Comparison of ENCODE assay signal across 10 cellular contexts in the genomic region with DNA sequence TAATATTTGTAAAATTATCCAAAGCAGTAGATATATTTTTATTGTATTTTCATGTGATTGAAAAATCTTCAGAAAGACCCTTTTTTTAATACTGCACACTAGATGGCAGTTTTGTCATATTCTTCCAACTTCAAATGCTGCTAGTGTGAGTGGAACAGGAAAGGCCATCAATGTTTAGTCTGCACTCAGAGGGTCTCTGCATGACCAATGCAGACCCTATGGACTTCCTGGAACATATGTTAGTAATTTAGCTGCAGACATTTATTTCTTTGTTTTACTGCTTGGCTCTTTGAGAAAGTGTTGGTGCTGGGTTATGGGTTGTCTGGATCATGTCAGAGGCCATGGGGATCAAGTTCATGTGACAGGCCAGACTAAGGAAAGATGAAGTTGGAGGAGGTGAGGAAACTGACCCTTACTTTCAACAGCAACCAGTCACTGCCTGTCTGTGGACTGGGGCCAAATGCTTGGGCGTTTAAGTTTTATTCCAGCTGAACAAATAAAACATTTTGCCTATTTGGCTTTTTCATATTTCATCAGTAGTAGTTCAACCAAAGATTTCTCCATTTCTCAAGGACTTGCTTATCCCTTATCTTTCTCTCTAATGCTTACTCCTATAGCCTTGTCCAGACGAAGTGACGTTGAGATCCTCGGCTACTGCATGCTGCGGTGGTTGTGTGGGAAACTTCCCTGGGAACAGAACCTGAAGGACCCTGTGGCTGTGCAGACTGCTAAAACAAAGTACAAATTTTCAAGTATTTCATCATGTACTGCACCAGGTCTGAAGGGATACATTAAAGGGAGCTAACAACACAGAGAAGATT.
A peak's percentile ranks its signal among the peaks of the same experiment; 100 is the strongest.
DNase-seq lines count a peak whose midpoint lies in the region; ATAC-seq and TF ChIP-seq lines count a peak whose summit lies in the region.
"Had no signal": no experiment of that assay in that cellular context is flagged by ENCODE, and none has a peak within 500 bp of the region (broad histone marks: within the 10 kb centered on the region; RNA-seq: fewer than 3 reads in every experiment).

No MANE protein-coding gene starts in this region.

- H3K79me2 ChIP-seq in GM23338 (replicated peaks; ENCODE audit: insufficient read depth) (no peaks in the 10 kb centered on the region), PC-9 (ENCODE audit: low read depth) (no peaks in the 10 kb centered on the region)

- no TSS peak for BruUV-seq in PC-9 (replicated peaks; lab: Mats Ljungman, UMichigan)

- H3K27me3 Mint-ChIP-seq in GM23338 (ENCODE audit: insufficient read depth, low read depth, poor library complexity): peaks cover 1% of the 10 kb centered on the region
- no peaks in the 10 kb centered on the region for H3K27me3 Mint-ChIP-seq in progenitor cell of endocrine pancreas

- TF ChIP-seq CTCF in GM23338 (conservative IDR thresholded peaks at IDR 0.05; ENCODE audit: low read depth in 2 of 2) (peak; percentile 45 to 47), PC-9 (conservative IDR thresholded peaks at IDR 0.05) (peak; percentile 25; the same call in 1 of the 2 replicates), progenitor cell of endocrine pancreas (IDR thresholded peaks at IDR 0.05; ENCODE audit: unreplicated experiment) (peak; percentile 17)

- H3K36me3 Mint-ChIP-seq in GM23338 (ENCODE audit: low read depth): peaks cover 8% of the 10 kb centered on the region; the same call in 2 of the 3 replicates
- H3K36me3 Mint-ChIP-seq in progenitor cell of endocrine pancreas (ENCODE audit: insufficient read depth): peaks cover 9% of the 10 kb centered on the region

- no peaks in the 10 kb centered on the region for H3F3A ChIP-seq in GM23338 (replicated peaks; ENCODE audit: low read depth)
- no peaks in the 10 kb centered on the region for H3F3A ChIP-seq in PC-9 (ENCODE audit: insufficient read depth, low read depth)

- H3K9me3 ChIP-seq in PC-9 (ENCODE audit: insufficient read depth, low read depth): no peaks in the 10 kb centered on the region
- H3K9me3 ChIP-seq: neutrophil had no signal

- DNase-seq in GM23338 (ENCODE audit: low spot score) (peak; percentile 6), PC-9 (no peak), fibroblast of peridontal ligament (ENCODE audit: extremely low read depth) (peak; percentile 77), progenitor cell of endocrine pancreas (ENCODE audit: low spot score, unreplicated experiment) (no peak), HUDEP-2 (lab: John Stamatoyannopoulos, UW; ENCODE audit: unreplicated experiment in 76 of 76) (no peak), SIG-M5 treated with dmso at 0.1 percent for 504 hours (lab: John Stamatoyannopoulos, UW; ENCODE audit: unreplicated experiment) (no peak)
- no peak for DNase-seq in activated CD8-positive, alpha-beta memory T cell treated with anti-CD3 and anti-CD28 coated beads, Interleukin-2, amount 50 U/mL, for 4 hours
- DNase-seq: cerebellar nuclear complex had no signal

- CTCF ChIA-PET in PC-9 (lab: Charles Lee): interaction anchor here (0.6 kb wide), 1 partner anchor 390 kb away, joined by 5 read pairs; no protein-coding TSS in a partner anchor

- POLR2A ChIA-PET in PC-9 (lab: Charles Lee; ENCODE audit: unreplicated experiment): no interaction called here

- no peak overlapping the region for H3K27ac ChIP-seq in GM23338 (ENCODE audit: low read depth)
- no peak overlapping the region for H3K27ac ChIP-seq in PC-9
- H3K27ac ChIP-seq: neutrophil had no signal

- no peak overlapping the region for H3K4me3 ChIP-seq in GM23338
- H3K4me3 ChIP-seq in PC-9: no peak overlapping the region

- peaks cover 5% of the 10 kb centered on the region; the same call in 1 of the 3 replicates for H3K4me1 Mint-ChIP-seq in GM23338
- H3K4me1 Mint-ChIP-seq in progenitor cell of endocrine pancreas (ENCODE audit: low read depth): no peaks in the 10 kb centered on the region
- H3K4me1 Mint-ChIP-seq: stimulated activated effector memory CD8-positive, alpha-beta T cell treated with anti-CD3 and anti-CD28 coated beads, Interleukin-12 subunit alpha, Interleukin-12 subunit beta, amount 100 ng/mL, for 72 hours had no signal

- H3K36me3 ChIP-seq in GM23338 (ENCODE audit: insufficient read depth): no peaks in the 10 kb centered on the region; the same call in 1 of the 2 replicates
- H3K36me3 ChIP-seq in PC-9 (ENCODE audit: low read depth): peaks cover 16% of the 10 kb centered on the region

- H3K27ac Mint-ChIP-seq in GM23338 (no peak overlapping the region), progenitor cell of endocrine pancreas (no peak overlapping the region)
- H3K27ac Mint-ChIP-seq: stimulated activated effector memory CD8-positive, alpha-beta T cell treated with anti-CD3 and anti-CD28 coated beads, Interleukin-12 subunit alpha, Interleukin-12 subunit beta, amount 100 ng/mL, for 72 hours had no signal

- intact Hi-C loops in PC-9 (cut with micrococcal nuclease; ENCODE audit: unreplicated experiment): no loop called here

- H3K4me3 Mint-ChIP-seq in GM23338 (no peak overlapping the region), progenitor cell of endocrine pancreas (ENCODE audit: low read depth) (no peak overlapping the region)
- H3K4me3 Mint-ChIP-seq: stimulated activated effector memory CD8-positive, alpha-beta T cell treated with anti-CD3 and anti-CD28 coated beads, Interleukin-12 subunit alpha, Interleukin-12 subunit beta, amount 100 ng/mL, for 72 hours had no signal

- H2AFZ ChIP-seq in GM23338 (no peak overlapping the region), PC-9 (no peak overlapping the region)

- H3K4me2 ChIP-seq in GM23338 (no peak overlapping the region), PC-9 (no peak overlapping the region)

- H4K20me1 ChIP-seq in GM23338 (replicated peaks; ENCODE audit: insufficient read depth) (no peaks in the 10 kb centered on the region), PC-9 (ENCODE audit: insufficient read depth) (no peaks in the 10 kb centered on the region)

- H3K4me1 ChIP-seq in GM23338 (ENCODE audit: insufficient read depth) (no peaks in the 10 kb centered on the region), PC-9 (replicated peaks; ENCODE audit: insufficient read depth) (no peaks in the 10 kb centered on the region)

- H3K9me3 Mint-ChIP-seq in GM23338: no peaks in the 10 kb centered on the region
- no peaks in the 10 kb centered on the region for H3K9me3 Mint-ChIP-seq in progenitor cell of endocrine pancreas (ENCODE audit: low read depth)
- H3K9me3 Mint-ChIP-seq: stimulated activated effector memory CD8-positive, alpha-beta T cell treated with anti-CD3 and anti-CD28 coated beads, Interleukin-12 subunit alpha, Interleukin-12 subunit beta, amount 100 ng/mL, for 72 hours had no signal

- no peak for ATAC-seq in GM23338
- ATAC-seq: stimulated activated effector memory CD8-positive, alpha-beta T cell treated with anti-CD3 and anti-CD28 coated beads, Interleukin-12 subunit alpha, Interleukin-12 subunit beta, amount 100 ng/mL, for 72 hours had no signal

- H3K9me2 ChIP-seq in GM23338 (ENCODE audit: insufficient read depth) (no peaks in the 10 kb centered on the region), PC-9 (ENCODE audit: insufficient read depth) (no peaks in the 10 kb centered on the region)

- H3K27me3 ChIP-seq in GM23338 (ENCODE audit: insufficient read depth) (no peaks in the 10 kb centered on the region), PC-9 (ENCODE audit: insufficient read depth, low read depth) (no peaks in the 10 kb centered on the region)
- H3K27me3 ChIP-seq: neutrophil had no signal

TF ChIP-seq in GM23338, 12 proteins besides CTCF, POLR2A, EP300 and RAD21 (continues in another document):
- no peak for TF ChIP-seq EZH2phosphoT487 (IDR thresholded peaks at IDR 0.05; ENCODE audit: unreplicated experiment)

Comparison
In these comparisons a context has a peak if more than half of its experiments do, and no peak if none do; other contexts are left out.
1. DNase-seq: peak in GM23338 (single experiment) and fibroblast of peridontal ligament (single experiment); none in PC-9 (0 of 2), progenitor cell of endocrine pancreas (single experiment), activated CD8-positive, alpha-beta memory T cell treated with anti-CD3 and anti-CD28 coated beads, Interleukin-2, amount 50 U/mL, for 4 hours (single experiment), HUDEP-2 (0 of 76) and SIG-M5 treated with dmso at 0.1 percent for 504 hours (single experiment).
2. Peak in every context shown above with its lines, with median percentiles within 50 percentile points of each other: CTCF ChIP-seq.